ENCODE assay signal across 17 cellular contexts in the genomic region with DNA sequence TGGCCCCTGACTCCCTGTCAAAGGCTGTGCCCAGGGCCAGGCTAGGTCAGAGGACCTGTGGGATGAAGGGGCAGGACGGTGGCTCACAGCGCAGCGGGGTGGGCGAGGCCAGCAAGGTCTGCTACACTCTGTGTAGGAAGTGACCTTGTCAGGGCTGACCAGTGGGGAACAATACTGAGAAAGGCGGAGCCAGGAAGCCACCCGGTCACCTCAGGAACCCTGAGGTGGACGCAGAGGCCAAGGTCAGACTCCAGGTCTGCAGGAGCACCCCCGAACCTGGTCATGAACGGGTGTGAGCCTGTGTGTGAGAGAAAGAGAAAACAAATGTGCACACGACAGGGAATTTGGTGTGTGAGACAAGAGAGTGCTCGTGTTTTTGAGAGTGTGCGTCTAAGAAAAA.
A peak's percentile ranks its signal among the peaks of the same experiment; 100 is the strongest.
DNase-seq lines count a peak whose midpoint lies in the region; ATAC-seq, FAIRE-seq and TF ChIP-seq lines count a peak whose summit lies in the region.
"Had no signal": no experiment of that assay in that cellular context is flagged by ENCODE, and none has a peak within 500 bp of the region (broad histone marks: within the 10 kb centered on the region; RNA-seq: fewer than 3 reads in every experiment).

No MANE protein-coding gene starts in this region.

- H3K9me1 ChIP-seq in K562 (ENCODE audit: control insufficient read depth, insufficient read depth, low read length): no peaks in the 10 kb centered on the region

- peak overlapping the region; percentile 3; the same call in 1 of the 2 replicates for H3K4me2 ChIP-seq in K562 (ENCODE audit: insufficient read depth, low read length)
- peak overlapping the region; percentile 17 for H3K4me2 ChIP-seq in trophoblast cell (ENCODE audit: low read length)

- H3K79me1 ChIP-seq in trophoblast cell (ENCODE audit: low read length): peaks cover 66% of the 10 kb centered on the region

- H3K79me2 ChIP-seq in K562 (ENCODE audit: control insufficient read depth, insufficient read depth, low read length) (no peaks in the 10 kb centered on the region), trophoblast cell (ENCODE audit: control insufficient read depth, insufficient read depth, low read length, poor library complexity) (peaks cover 20% of the 10 kb centered on the region)

- peak; percentile 89 for ATAC-seq in K562
- ATAC-seq in HG03469 (IDR thresholded peaks at IDR 0.05; ENCODE audit: unreplicated experiment): no peak
- ATAC-seq: activated CD8-positive, alpha-beta memory T cell treated with anti-CD3 and anti-CD28 coated beads, Interleukin-2, amount 10 ng/mL, durations not matched to agents 7 days and 5 days; effector memory CD8-positive, alpha-beta T cell had no signal

- TF ChIP-seq RAD21 in K562 (CRISPR knock-in tag; conservative IDR thresholded peaks at IDR 0.05 in 1 of 2, IDR thresholded peaks at IDR 0.05 in 1 of 2): no peak

- no peak for TF ChIP-seq EP300 in K562 (IDR thresholded peaks at IDR 0.05; ENCODE audit: low read length)

- H3K4ac ChIP-seq in trophoblast cell (ENCODE audit: low read depth, low read length): peak overlapping the region; percentile 43

- H3K23ac ChIP-seq in trophoblast cell (ENCODE audit: low read length): no peak overlapping the region

- no TSS peak for BruUV-seq in K562 (replicated peaks; lab: Mats Ljungman, UMichigan)

- H4K20me1 ChIP-seq in K562 (replicated peaks; ENCODE audit: control insufficient read depth, insufficient read depth, low read length): no peaks in the 10 kb centered on the region

- CTCF ChIA-PET in K562 (lab: Yijun Ruan, JAX; ENCODE audit: low intra/inter-chr PET ratio): no interaction called here

- peak overlapping the region; percentile 90 for H3K14ac ChIP-seq in trophoblast cell (ENCODE audit: low read length)

- H3K4me1 ChIP-seq in K562 (replicated peaks in 1 of 2; ENCODE audit: control insufficient read depth in 2 of 2, insufficient read depth in 2 of 2, low read length in 2 of 2) (peaks cover 6 to 19% of the 10 kb centered on the region in 2 experiments; a peak in 3 of 5 replicates), trophoblast cell (ENCODE audit: control insufficient read depth in 1 of 2, insufficient read depth in 2 of 2, low read length in 2 of 2) (peaks cover 46 to 48% of the 10 kb centered on the region in 2 experiments), colonic mucosa (no peaks in the 10 kb centered on the region)

- intact Hi-C loops in K562 (cut with micrococcal nuclease): no loop called here
- intact Hi-C loops in colonic mucosa (cut with DNase I): no loop called here

- TF ChIP-seq POLR2A in K562 (conservative IDR thresholded peaks at IDR 0.05): no peak

- H2AK5ac ChIP-seq in trophoblast cell (ENCODE audit: low read length): peak overlapping the region; percentile 83

- no peaks in the 10 kb centered on the region for H3K27me3 ChIP-seq in K562 (ENCODE audit: control insufficient read depth in 2 of 2, insufficient read depth in 2 of 2, low read length in 2 of 2)
- no peaks in the 10 kb centered on the region for H3K27me3 ChIP-seq in trophoblast cell (ENCODE audit: insufficient read depth, low read length)
- no peaks in the 10 kb centered on the region for H3K27me3 ChIP-seq in colonic mucosa
- H3K27me3 ChIP-seq: body of pancreas had no signal

- POLR2A ChIA-PET in K562 (lab: Yijun Ruan, JAX): no interaction called here

- in situ Hi-C loops in K562 (cut with MboI): no loop called here

- peak overlapping the region; percentile 98 for H2BK12ac ChIP-seq in trophoblast cell (ENCODE audit: low read length)

- H3K9ac ChIP-seq in K562 (ENCODE audit: insufficient read depth in 1 of 2, low read depth in 2 of 2, low read length in 2 of 2) (peak overlapping the region in 1 of 2 experiments; percentile 82; a peak in 2 of 4 replicates), trophoblast cell (ENCODE audit: low read length) (no peak overlapping the region), colonic mucosa (ENCODE audit: low read depth in 2 of 2, low read length in 2 of 2) (no peak overlapping the region)

- peak overlapping the region; percentile 17 for H4K12ac ChIP-seq in trophoblast cell (ENCODE audit: low read depth, low read length)

- H2BK120ac ChIP-seq in trophoblast cell (ENCODE audit: insufficient read depth, low read length, poor library complexity): peak overlapping the region; percentile 95

- H3K27ac ChIP-seq in K562 (ENCODE audit: extremely low read depth, low read depth, low read length): no peak overlapping the region
- peak overlapping the region; percentile 95 for H3K27ac ChIP-seq in trophoblast cell (ENCODE audit: low read depth, low read length)
- no peak overlapping the region for H3K27ac ChIP-seq in colonic mucosa
- H3K27ac ChIP-seq: WERI-Rb-1 had no signal

- H4K8ac ChIP-seq in trophoblast cell (ENCODE audit: low read depth, low read length): peak overlapping the region; percentile 86

- TF ChIP-seq CTCF in K562 (IDR thresholded peaks at IDR 0.05 in 2 of 3, conservative IDR thresholded peaks at IDR 0.05 in 1 of 3; ENCODE audit: insufficient read depth in 2 of 3, low read depth in 1 of 3, low read length in 3 of 3) (no peak), colonic mucosa (IDR thresholded peaks at IDR 0.05) (no peak)

- peak overlapping the region; percentile 94 for H4K91ac ChIP-seq in trophoblast cell (ENCODE audit: low read depth, low read length)

- H3K4me3 ChIP-seq in K562 (no peak overlapping the region), trophoblast cell (ENCODE audit: low read depth, low read length) (no peak overlapping the region), colonic mucosa (no peak overlapping the region)
- H3K4me3 ChIP-seq: body of pancreas had no signal

- no peaks in the 10 kb centered on the region for H3K9me3 ChIP-seq in K562 (replicated peaks; ENCODE audit: control insufficient read depth, insufficient read depth, low read depth, low read length)
- H3K9me3 ChIP-seq in trophoblast cell (ENCODE audit: insufficient read depth, low read depth, low read length): no peaks in the 10 kb centered on the region
- H3K9me3 ChIP-seq in colonic mucosa: no peaks in the 10 kb centered on the region
- H3K9me3 ChIP-seq: body of pancreas had no signal

- H3K18ac ChIP-seq in trophoblast cell (ENCODE audit: low read length): peak overlapping the region; percentile 94

- peak overlapping the region; percentile 98 for H2BK5ac ChIP-seq in trophoblast cell (ENCODE audit: low read depth, low read length, poor library complexity)

- FAIRE-seq in K562 (lab: Jason Lieb, UNC): peak; percentile 58

- peak; percentile 22 for DNase-seq in DMS53 treated with DMSO at 0.1 percent for 48 hours (lab: John Stamatoyannopoulos, UW; ENCODE audit: unreplicated experiment)
- DNase-seq in K562 (ENCODE audit: extremely low read depth in 1 of 4, low spot score in 3 of 4): peak; percentile 50 to 52 (median 52)
- peak; percentile 23 for DNase-seq in kidney tubule cell (ENCODE audit: low spot score)
- peak in 1 of 2 donors; percentile 24 for DNase-seq in trophoblast cell
- DNase-seq in MV-4-11 (lab: John Stamatoyannopoulos, UW): no peak
- DNase-seq in activated CD4-positive, alpha-beta T cell treated with anti-CD3 and anti-CD28 coated beads, Interleukin-2, amount 50 U/mL, for 4 hours: no peak
- DNase-seq in colonic mucosa: no peak
- DNase-seq: activated CD8-positive, alpha-beta memory T cell treated with anti-CD3 and anti-CD28 coated beads, Interleukin-2, amount 10 ng/mL, durations not matched to agents 7 days and 5 days; activated naive CD4-positive, alpha-beta T cell; effector memory CD8-positive, alpha-beta T cell; foreskin fibroblast; NCI-H1930; NCI-H526 treated with DMSO at 0.1 percent for 48 hours; stimulated activated CD4-positive, alpha-beta T cell treated with anti-CD3 and anti-CD28 coated beads, Interleukin-4, amount 100 ng/mL, for 4 hours; WERI-Rb-1 had no signal

- WGBS in K562 (ENCODE audit: insufficient coverage, low coverage, missing lambda C conversion rate): 16% methylated on average over 9 of the region's 12 CpGs
- 100% methylated on average over 1 of the region's 12 CpGs for WGBS in trophoblast cell (ENCODE audit: extremely low coverage, insufficient coverage, insufficient read length)

- peak overlapping the region; percentile 65 for H2AFZ ChIP-seq in K562 (ENCODE audit: low read depth, low read length)
- H2AFZ ChIP-seq in trophoblast cell (ENCODE audit: insufficient read depth, low read length, poor library complexity): peak overlapping the region; percentile 52

- H3K36me3 ChIP-seq in K562 (ENCODE audit: control insufficient read depth, insufficient read depth, low read length): no peaks in the 10 kb centered on the region
- peaks cover 0 to 2% of the 10 kb centered on the region in 2 experiments for H3K36me3 ChIP-seq in trophoblast cell (ENCODE audit: control insufficient read depth in 1 of 2, insufficient read depth in 2 of 2, low read length in 2 of 2)
- H3K36me3 ChIP-seq in colonic mucosa: no peaks in the 10 kb centered on the region
- H3K36me3 ChIP-seq: WERI-Rb-1 had no signal

TF ChIP-seq in K562, 482 proteins besides CTCF, POLR2A, EP300 and RAD21 (continues in another document):
- TF ChIP-seq, protein P1, sequence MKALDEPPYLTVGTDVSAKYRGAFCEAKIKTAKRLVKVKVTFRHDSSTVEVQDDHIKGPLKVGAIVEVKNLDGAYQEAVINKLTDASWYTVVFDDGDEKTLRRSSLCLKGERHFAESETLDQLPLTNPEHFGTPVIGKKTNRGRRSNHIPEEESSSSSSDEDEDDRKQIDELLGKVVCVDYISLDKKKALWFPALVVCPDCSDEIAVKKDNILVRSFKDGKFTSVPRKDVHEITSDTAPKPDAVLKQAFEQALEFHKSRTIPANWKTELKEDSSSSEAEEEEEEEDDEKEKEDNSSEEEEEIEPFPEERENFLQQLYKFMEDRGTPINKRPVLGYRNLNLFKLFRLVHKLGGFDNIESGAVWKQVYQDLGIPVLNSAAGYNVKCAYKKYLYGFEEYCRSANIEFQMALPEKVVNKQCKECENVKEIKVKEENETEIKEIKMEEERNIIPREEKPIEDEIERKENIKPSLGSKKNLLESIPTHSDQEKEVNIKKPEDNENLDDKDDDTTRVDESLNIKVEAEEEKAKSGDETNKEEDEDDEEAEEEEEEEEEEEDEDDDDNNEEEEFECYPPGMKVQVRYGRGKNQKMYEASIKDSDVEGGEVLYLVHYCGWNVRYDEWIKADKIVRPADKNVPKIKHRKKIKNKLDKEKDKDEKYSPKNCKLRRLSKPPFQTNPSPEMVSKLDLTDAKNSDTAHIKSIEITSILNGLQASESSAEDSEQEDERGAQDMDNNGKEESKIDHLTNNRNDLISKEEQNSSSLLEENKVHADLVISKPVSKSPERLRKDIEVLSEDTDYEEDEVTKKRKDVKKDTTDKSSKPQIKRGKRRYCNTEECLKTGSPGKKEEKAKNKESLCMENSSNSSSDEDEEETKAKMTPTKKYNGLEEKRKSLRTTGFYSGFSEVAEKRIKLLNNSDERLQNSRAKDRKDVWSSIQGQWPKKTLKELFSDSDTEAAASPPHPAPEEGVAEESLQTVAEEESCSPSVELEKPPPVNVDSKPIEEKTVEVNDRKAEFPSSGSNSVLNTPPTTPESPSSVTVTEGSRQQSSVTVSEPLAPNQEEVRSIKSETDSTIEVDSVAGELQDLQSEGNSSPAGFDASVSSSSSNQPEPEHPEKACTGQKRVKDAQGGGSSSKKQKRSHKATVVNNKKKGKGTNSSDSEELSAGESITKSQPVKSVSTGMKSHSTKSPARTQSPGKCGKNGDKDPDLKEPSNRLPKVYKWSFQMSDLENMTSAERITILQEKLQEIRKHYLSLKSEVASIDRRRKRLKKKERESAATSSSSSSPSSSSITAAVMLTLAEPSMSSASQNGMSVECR (CRISPR knock-in tag; IDR thresholded peaks at IDR 0.05): peak; percentile 24; the same call in 1 of the 2 replicates

Comparison
In these comparisons a context has a peak if more than half of its experiments do, and no peak if none do; other contexts are left out.
1. DNase-seq: peak in DMS53 treated with DMSO at 0.1 percent for 48 hours (single experiment), K562 (4 of 4) and kidney tubule cell (single experiment); none in MV-4-11 (single experiment), activated CD4-positive, alpha-beta T cell treated with anti-CD3 and anti-CD28 coated beads, Interleukin-2, amount 50 U/mL, for 4 hours (0 of 2) and colonic mucosa (single experiment).